In the genomic region with DNA sequence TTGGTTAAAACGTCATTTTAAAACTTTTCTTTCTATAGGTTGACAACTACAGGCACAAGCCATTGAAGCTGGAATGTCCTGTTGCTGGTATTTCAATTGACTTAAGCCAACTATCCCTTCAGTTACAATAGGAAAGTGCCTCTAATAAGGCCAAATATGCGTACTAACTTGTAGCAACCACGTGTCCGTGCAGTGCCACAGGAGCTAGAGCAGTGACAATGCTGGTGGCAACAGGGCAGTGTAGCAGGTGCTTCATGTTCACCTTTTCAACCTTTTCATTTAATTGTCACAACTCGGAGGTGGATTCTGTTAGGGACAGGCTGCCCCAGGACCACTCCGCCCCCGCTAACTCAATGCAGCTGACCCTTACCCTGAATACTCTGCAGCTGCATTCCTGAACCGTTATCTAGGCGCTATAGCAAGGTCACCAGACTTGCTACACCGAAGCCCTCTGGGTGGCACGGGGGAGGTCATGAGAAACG, we compare ENCODE assay signal across 8 cellular contexts. TPM values are rescaled to one million over a fixed set of nuclear protein-coding genes. Genes with fewer than 3 reads are reported as not detected.
DNase-seq lines count a peak whose midpoint lies in the region; ATAC-seq and TF ChIP-seq lines count a peak whose summit lies in the region.

No MANE protein-coding gene starts in this region.

- DNase-seq in Right ventricle myocardium inferior (ENCODE audit: missing footprints) = peak; percentile 55
- no peak for DNase-seq in cardiac septum (ENCODE audit: low spot score)
- no peak for DNase-seq in adipocyte (ENCODE audit: low read depth)
- peak; percentile 31 for DNase-seq in left kidney (ENCODE audit: low read depth, low spot score)
- DNase-seq in vagina (ENCODE audit: extremely low spot score in 2 of 2) = no peak
- no peak for DNase-seq in hepatic stellate cell (ENCODE audit: low spot score)

- H3K4me1 ChIP-seq in adipocyte (ENCODE audit: control insufficient read depth, insufficient read depth, low read length) = peaks cover 24% of the 10 kb centered on the region
- H3K4me1 ChIP-seq in vagina = peaks cover 26% of the 10 kb centered on the region

- no peak for TF ChIP-seq POLR2A in vagina (IDR thresholded peaks at IDR 0.05)

- no peak for TF ChIP-seq CTCF in vagina (IDR thresholded peaks at IDR 0.05)

- H3K9ac ChIP-seq in adipocyte (ENCODE audit: low read length) = peak overlapping the region; percentile 93

- H3K4me3 ChIP-seq in adipocyte (ENCODE audit: low read length) (peak overlapping the region; percentile 94), vagina (peak overlapping the region; percentile 76 to 87)

- H3K9me3 ChIP-seq in adipocyte (ENCODE audit: control insufficient read depth, low read length) = no peaks in the 10 kb centered on the region
- no peaks in the 10 kb centered on the region for H3K9me3 ChIP-seq in vagina

- intact Hi-C loops in Right ventricle myocardium inferior (cut with DNase I) (loop anchor here (2.0 to 10.0 kb wide), 4 partner anchors 51 to 1521 kb away; no protein-coding TSS in a partner anchor), cardiac septum (cut with DNase I) (loop anchor here (2.0 to 5.0 kb wide), 5 partner anchors 126 to 269 kb away; partner anchors contain the start of gene RASL11B), vagina (cut with DNase I) (loop anchor here (5.0 kb wide), 1 partner anchor 56 kb away; the partner anchor contains the start of gene USP46)

- H3K27me3 ChIP-seq in adipocyte (replicated peaks; ENCODE audit: control insufficient read depth, insufficient read depth, low read length) (no peaks in the 10 kb centered on the region), vagina (no peaks in the 10 kb centered on the region)

- no peak for ATAC-seq in Right ventricle myocardium inferior
- no peak for ATAC-seq in HG02642 (IDR thresholded peaks at IDR 0.05; ENCODE audit: poor library complexity, unreplicated experiment)
- ATAC-seq in GM18498 (IDR thresholded peaks at IDR 0.05; ENCODE audit: unreplicated experiment) = no peak

- peaks cover 26% of the 10 kb centered on the region for H3K36me3 ChIP-seq in adipocyte (ENCODE audit: control insufficient read depth, insufficient read depth, low read length, severe bottlenecking)
- peaks cover 0 to 21% of the 10 kb centered on the region in 2 donors for H3K36me3 ChIP-seq in vagina

- H3K27ac ChIP-seq in vagina = peak overlapping the region; percentile 93

RNA-seq across cellular contexts. Expression of gene ERVMER34-1, which starts 37.7 kb away (rescaled TPM):
- 5.3 TPM for total RNA-seq in Right ventricle myocardium inferior
- 3.4 TPM for total RNA-seq in cardiac septum
- 2.7 TPM for total RNA-seq in vagina

RNA-seq across cellular contexts. Expression of gene USP46, which starts 54.4 kb away (rescaled TPM):
- 65.1 TPM for total RNA-seq in Right ventricle myocardium inferior
- 111 TPM for total RNA-seq in cardiac septum
- total RNA-seq in vagina = 10.6 TPM

Comparison
In these comparisons a context has a peak if more than half of its experiments do, and no peak if none do; other contexts are left out.
1. DNase-seq: peak in Right ventricle myocardium inferior (single experiment) and left kidney (single experiment); none in cardiac septum (single experiment), adipocyte (single experiment), vagina (0 of 2) and hepatic stellate cell (single experiment).